10 cellular contexts compared by ENCODE assay signal in genomic region chr10:28991326-28991725, GRCh38.
DNase-seq lines count a peak whose midpoint lies in the region; ATAC-seq lines count a peak whose summit lies in the region.
"Had no signal": no experiment of that assay in that cellular context is flagged by ENCODE, and none has a peak within 500 bp of the region (broad histone marks: within the 10 kb centered on the region; RNA-seq: fewer than 3 reads in every experiment).

No MANE protein-coding gene starts in this region.

- H3K36me3 ChIP-seq in adipocyte (ENCODE audit: control insufficient read depth, insufficient read depth, low read length, severe bottlenecking): no peaks in the 10 kb centered on the region
- H3K36me3 ChIP-seq: breast epithelium had no signal

- DNase-seq in DMS153 (lab: John Stamatoyannopoulos, UW) (peak; percentile 11), DMS153 treated with DMSO at 0.1 percent for 48 hours (lab: John Stamatoyannopoulos, UW; ENCODE audit: unreplicated experiment) (no peak), adipocyte (ENCODE audit: low read depth) (peak; percentile 76), glomerular visceral epithelial cell (ENCODE audit: extremely low spot score) (peak; percentile 63), renal cortical epithelial cell (ENCODE audit: low read depth) (peak; percentile 82), DMS79 (lab: John Stamatoyannopoulos, UW) (no peak)
- no peak for DNase-seq in activated CD4-positive, alpha-beta T cell treated with anti-CD3 and anti-CD28 coated beads, Interleukin-2, amount 50 U/mL, for 1 hour
- DNase-seq: occipital lobe had no signal

- H3K27me3 ChIP-seq in adipocyte (replicated peaks; ENCODE audit: control insufficient read depth, insufficient read depth, low read length): no peaks in the 10 kb centered on the region
- H3K27me3 ChIP-seq: breast epithelium had no signal

- no peak overlapping the region for H3K9ac ChIP-seq in adipocyte (ENCODE audit: low read length)

- no peaks in the 10 kb centered on the region for H3K9me3 ChIP-seq in adipocyte (ENCODE audit: control insufficient read depth, low read length)
- H3K9me3 ChIP-seq: breast epithelium had no signal

- ATAC-seq in GM18867 (IDR thresholded peaks at IDR 0.05; ENCODE audit: unreplicated experiment): no peak

- no peak overlapping the region for H3K4me3 ChIP-seq in adipocyte (ENCODE audit: low read length)
- H3K4me3 ChIP-seq: breast epithelium had no signal

- peaks cover 12% of the 10 kb centered on the region for H3K4me1 ChIP-seq in adipocyte (ENCODE audit: control insufficient read depth, insufficient read depth, low read length)
- H3K4me1 ChIP-seq: breast epithelium had no signal

Comparison
In these comparisons a context has a peak if more than half of its experiments do, and no peak if none do; other contexts are left out.
1. DNase-seq: peak in DMS153 (single experiment), adipocyte (single experiment), glomerular visceral epithelial cell (single experiment) and renal cortical epithelial cell (single experiment); none in DMS153 treated with DMSO at 0.1 percent for 48 hours (single experiment), DMS79 (single experiment) and activated CD4-positive, alpha-beta T cell treated with anti-CD3 and anti-CD28 coated beads, Interleukin-2, amount 50 U/mL, for 1 hour (single experiment).